ENCODE assay signal across 23 cellular contexts in the genomic region with DNA sequence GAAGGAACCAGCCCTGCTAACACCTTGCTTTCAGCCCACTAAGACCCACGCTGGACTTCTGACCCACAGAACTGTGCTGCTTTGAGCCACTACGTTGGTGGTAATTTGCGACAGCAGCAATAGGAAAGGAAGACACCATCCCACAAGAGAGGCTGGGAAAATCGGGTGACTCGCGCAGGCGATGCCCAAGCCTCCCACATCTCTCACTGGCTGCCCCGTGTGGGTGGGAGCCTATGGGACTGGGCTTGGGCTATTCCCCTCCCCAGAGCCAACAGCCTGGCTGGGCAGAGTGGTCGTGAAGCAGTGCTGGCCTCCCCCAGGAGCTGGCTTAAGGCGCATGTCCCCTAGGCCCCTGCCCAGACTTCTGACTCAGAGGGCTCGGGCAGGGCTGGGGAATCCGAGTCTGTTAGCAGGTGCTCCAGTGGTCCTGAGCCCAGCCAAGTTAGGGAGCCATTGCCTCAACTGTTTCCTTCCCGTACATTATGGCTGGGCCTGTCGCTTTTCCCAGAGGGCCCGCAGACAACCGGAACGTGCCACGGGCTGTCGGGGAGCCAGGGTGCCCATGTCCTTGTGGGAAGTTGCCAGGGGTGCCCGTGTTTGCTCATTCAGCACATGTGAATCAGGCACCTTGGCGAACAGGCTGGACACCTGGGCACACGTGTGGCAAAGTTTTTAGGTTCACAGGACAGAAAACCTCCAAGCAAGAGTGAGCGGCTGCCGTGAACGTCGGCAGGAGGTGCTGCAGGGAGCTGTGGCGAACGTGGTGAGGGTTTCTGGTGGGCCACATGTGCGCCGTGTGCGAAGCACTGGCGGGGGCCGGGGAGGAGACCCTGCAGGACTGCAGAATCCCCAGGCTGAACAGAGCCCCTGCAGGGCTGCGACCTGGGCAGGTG. TPM values are rescaled to one million over a fixed set of nuclear protein-coding genes. Genes with fewer than 3 reads are reported as not detected.
A peak's percentile ranks its signal among the peaks of the same experiment; 100 is the strongest.
DNase-seq lines count a peak whose midpoint lies in the region; ATAC-seq, FAIRE-seq and TF ChIP-seq lines count a peak whose summit lies in the region.
"Had no signal": no experiment of that assay in that cellular context is flagged by ENCODE, and none has a peak within 500 bp of the region (broad histone marks: within the 10 kb centered on the region; RNA-seq: fewer than 3 reads in every experiment).

No MANE protein-coding gene starts in this region.

- ATAC-seq in Right ventricle myocardium superior (ENCODE audit: poor library complexity), result no peak
- no peak for ATAC-seq in upper lobe of right lung
- ATAC-seq in HG02610 (IDR thresholded peaks at IDR 0.05; ENCODE audit: unreplicated experiment), result no peak
- ATAC-seq: CD8-positive, alpha-beta T cell had no signal

- DNase-seq in right atrium auricular region (ENCODE audit: low spot score), result peak; percentile 23
- DNase-seq in Right ventricle myocardium superior, result no peak
- DNase-seq in bronchial epithelial cell (ENCODE audit: low read depth), result no peak
- DNase-seq in posterior vena cava (ENCODE audit: low spot score), result peak; percentile 76
- peak; percentile 52 for DNase-seq in upper lobe of right lung
- no peak for DNase-seq in OCI-M2 (lab: John Stamatoyannopoulos, UW; ENCODE audit: unreplicated experiment)
- no peak for DNase-seq in NCI-H446 treated with DMSO at 0.1 percent for 48 hours (lab: John Stamatoyannopoulos, UW)
- DNase-seq: Caco-2; CD4-positive, CD25-positive, alpha-beta regulatory T cell; CD8-positive, alpha-beta T cell; DMS153; DND-41; GOT3 had no signal

- FAIRE-seq in bronchial epithelial cell (lab: Jason Lieb, UNC), result peak; percentile 62
- FAIRE-seq: A204.1, G401.6, GM12892, H54 had no signal

- intact Hi-C loops in Right ventricle myocardium superior (cut with DNase I), result no loop called here
- intact Hi-C loops in posterior vena cava (cut with DNase I), result no loop called here
- intact Hi-C loops in upper lobe of right lung (cut with DNase I), result no loop called here

- H3K27me3 ChIP-seq in right atrium auricular region, result no peaks in the 10 kb centered on the region
- H3K27me3 ChIP-seq in bronchial epithelial cell (ENCODE audit: control insufficient read depth, insufficient read depth, low read length), result no peaks in the 10 kb centered on the region
- H3K27me3 ChIP-seq in upper lobe of right lung, result peaks cover 4% of the 10 kb centered on the region
- H3K27me3 ChIP-seq: BLaER1 had no signal

- H3K27ac ChIP-seq in right atrium auricular region, result no peak overlapping the region
- no peak overlapping the region for H3K27ac ChIP-seq in upper lobe of right lung
- H3K27ac ChIP-seq: 22Rv1, BLaER1, C4-2B had no signal

- TF ChIP-seq CTCF in right atrium auricular region (IDR thresholded peaks at IDR 0.05) (no peak), bronchial epithelial cell (IDR thresholded peaks at IDR 0.05; ENCODE audit: insufficient read depth, low read length, severe bottlenecking) (no peak), upper lobe of right lung (IDR thresholded peaks at IDR 0.05) (no peak)

- H3K9me3 ChIP-seq in right atrium auricular region (peaks cover 0 to 38% of the 10 kb centered on the region in 2 donors), upper lobe of right lung (peaks cover 23% of the 10 kb centered on the region)
- H3K9me3 ChIP-seq: Caco-2, HAP-1 had no signal

- H3K4me1 ChIP-seq in right atrium auricular region (peaks cover 0 to 3% of the 10 kb centered on the region in 2 donors), upper lobe of right lung (no peaks in the 10 kb centered on the region)
- H3K4me1 ChIP-seq: Caco-2, HAP-1 had no signal

- H3K36me3 ChIP-seq in right atrium auricular region (no peaks in the 10 kb centered on the region), bronchial epithelial cell (ENCODE audit: control insufficient read depth, insufficient read depth, low read length) (no peaks in the 10 kb centered on the region), upper lobe of right lung (no peaks in the 10 kb centered on the region)
- H3K36me3 ChIP-seq: BLaER1, HAP-1 had no signal

- H3K4me3 ChIP-seq in right atrium auricular region (no peak overlapping the region), bronchial epithelial cell (ENCODE audit: low read depth, low read length) (no peak overlapping the region), upper lobe of right lung (no peak overlapping the region)
- H3K4me3 ChIP-seq: BLaER1, HAP-1 had no signal

RNA-seq across cellular contexts. Expression of gene RASGEF1C, which starts 7.0 kb away (rescaled TPM):
- under 1 TPM; 0.55 to 0.67 TPM for total RNA-seq in right atrium auricular region
- total RNA-seq in Right ventricle myocardium superior, result 0.59 TPM
- under 0.01 TPM in 1 of 2 replicates, not detected in the other for total RNA-seq in bronchial epithelial cell
- under 1 TPM in 1 of 2 donors, not detected in 1; 0.24 TPM for total RNA-seq in posterior vena cava
- total RNA-seq in upper lobe of right lung, result not detected
- total RNA-seq: B cell; Caco-2; CD4-positive, CD25-positive, alpha-beta regulatory T cell; CD8-positive, alpha-beta T cell had no signal

Comparison
In these comparisons a context has a peak if more than half of its experiments do, and no peak if none do; other contexts are left out.
1. DNase-seq: peak in right atrium auricular region (single experiment), posterior vena cava (single experiment) and upper lobe of right lung (single experiment); none in Right ventricle myocardium superior (single experiment), bronchial epithelial cell (single experiment), OCI-M2 (single experiment) and NCI-H446 treated with DMSO at 0.1 percent for 48 hours (single experiment).